2 cellular contexts compared by ENCODE assay signal in the genomic region with DNA sequence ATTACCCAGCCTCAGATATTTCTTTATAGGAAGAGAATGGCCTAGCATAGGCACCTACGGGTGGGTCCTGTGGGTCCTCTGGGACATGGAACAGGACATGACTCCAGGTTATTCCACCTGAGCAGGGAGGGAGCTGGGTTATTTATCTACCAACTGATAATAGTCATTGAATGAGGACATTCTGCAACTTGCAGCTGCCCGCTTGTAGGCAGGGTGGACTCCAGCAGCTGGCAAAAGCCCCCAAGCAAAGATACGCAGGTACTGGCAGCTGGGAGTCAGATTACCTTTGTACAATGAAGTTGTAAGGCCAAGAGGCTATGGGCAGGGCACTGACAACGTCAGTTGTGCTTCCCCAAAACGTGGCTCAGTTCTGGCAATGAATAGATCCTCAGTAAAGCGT.
TF ChIP-seq lines count a peak whose summit lies in the region.

No MANE protein-coding gene starts in this region.

TF ChIP-seq in GM23338, 12 proteins besides CTCF, POLR2A, EP300 and RAD21 (continues in another document):
- TF ChIP-seq EZH2 (IDR thresholded peaks at IDR 0.05; ENCODE audit: low read depth, unreplicated experiment): no peak
- no peak for TF ChIP-seq POLR2AphosphoS5 (IDR thresholded peaks at IDR 0.05; ENCODE audit: low read depth)
- TF ChIP-seq STAT1 (IDR thresholded peaks at IDR 0.05; ENCODE audit: unreplicated experiment): no peak
- no peak for TF ChIP-seq EZH2phosphoT487 (IDR thresholded peaks at IDR 0.05; ENCODE audit: unreplicated experiment)
- TF ChIP-seq, protein P1, sequence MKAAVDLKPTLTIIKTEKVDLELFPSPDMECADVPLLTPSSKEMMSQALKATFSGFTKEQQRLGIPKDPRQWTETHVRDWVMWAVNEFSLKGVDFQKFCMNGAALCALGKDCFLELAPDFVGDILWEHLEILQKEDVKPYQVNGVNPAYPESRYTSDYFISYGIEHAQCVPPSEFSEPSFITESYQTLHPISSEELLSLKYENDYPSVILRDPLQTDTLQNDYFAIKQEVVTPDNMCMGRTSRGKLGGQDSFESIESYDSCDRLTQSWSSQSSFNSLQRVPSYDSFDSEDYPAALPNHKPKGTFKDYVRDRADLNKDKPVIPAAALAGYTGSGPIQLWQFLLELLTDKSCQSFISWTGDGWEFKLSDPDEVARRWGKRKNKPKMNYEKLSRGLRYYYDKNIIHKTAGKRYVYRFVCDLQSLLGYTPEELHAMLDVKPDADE (IDR thresholded peaks at IDR 0.05): no peak
- TF ChIP-seq NANOG (IDR thresholded peaks at IDR 0.05; ENCODE audit: borderline replicate concordance): no peak
- TF ChIP-seq JUNB (IDR thresholded peaks at IDR 0.05; ENCODE audit: unreplicated experiment): no peak
- TF ChIP-seq CREB1 (CRISPR knock-in tag; IDR thresholded peaks at IDR 0.05; ENCODE audit: low read depth): no peak
- TF ChIP-seq ZNF114 (CRISPR knock-in tag; IDR thresholded peaks at IDR 0.05): no peak
- TF ChIP-seq REST (IDR thresholded peaks at IDR 0.05; ENCODE audit: unreplicated experiment): no peak

TF ChIP-seq in H1, 55 proteins besides CTCF, POLR2A, EP300 and RAD21:
- TF ChIP-seq PHF8 (conservative IDR thresholded peaks at IDR 0.05; ENCODE audit: low read depth, low read length) (no peak), SP4 (IDR thresholded peaks at IDR 0.05; ENCODE audit: low read length) (no peak), ASH2L (IDR thresholded peaks at IDR 0.05; ENCODE audit: low read length) (no peak), CTBP2 (IDR thresholded peaks at IDR 0.05; ENCODE audit: borderline replicate concordance, insufficient read depth, insufficient read length, low read length) (no peak), POLR2AphosphoS5 (IDR thresholded peaks at IDR 0.05; ENCODE audit: low read depth, low read length) (no peak), KDM4A (IDR thresholded peaks at IDR 0.05; ENCODE audit: low read depth, low read length, severe bottlenecking) (no peak), KDM1A (IDR thresholded peaks at IDR 0.05; ENCODE audit: borderline replicate concordance, low read length) (no peak), ATF2 (IDR thresholded peaks at IDR 0.05; ENCODE audit: low read length) (no peak), SIX5 (IDR thresholded peaks at IDR 0.05; ENCODE audit: low read depth, low read length) (no peak), FOSL1 (IDR thresholded peaks at IDR 0.05; ENCODE audit: insufficient read depth, low read depth, low read length) (no peak), POU5F1 (IDR thresholded peaks at IDR 0.05; ENCODE audit: low read depth, low read length) (no peak), RBBP5 (IDR thresholded peaks at IDR 0.05; ENCODE audit: borderline replicate concordance, low read depth, low read length) (no peak), GTF2F1 (IDR thresholded peaks at IDR 0.05; ENCODE audit: borderline replicate concordance, low read depth, low read length) (no peak), HDAC2 (IDR thresholded peaks at IDR 0.05; ENCODE audit: borderline replicate concordance in 1 of 2, low read depth in 2 of 2, low read length in 2 of 2) (no peak), CBX8 (IDR thresholded peaks at IDR 0.05; ENCODE audit: borderline replicate concordance, low read depth, low read length) (no peak)
- TF ChIP-seq, protein P2, sequence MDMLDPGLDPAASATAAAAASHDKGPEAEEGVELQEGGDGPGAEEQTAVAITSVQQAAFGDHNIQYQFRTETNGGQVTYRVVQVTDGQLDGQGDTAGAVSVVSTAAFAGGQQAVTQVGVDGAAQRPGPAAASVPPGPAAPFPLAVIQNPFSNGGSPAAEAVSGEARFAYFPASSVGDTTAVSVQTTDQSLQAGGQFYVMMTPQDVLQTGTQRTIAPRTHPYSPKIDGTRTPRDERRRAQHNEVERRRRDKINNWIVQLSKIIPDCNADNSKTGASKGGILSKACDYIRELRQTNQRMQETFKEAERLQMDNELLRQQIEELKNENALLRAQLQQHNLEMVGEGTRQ (IDR thresholded peaks at IDR 0.05; ENCODE audit: low read length): no peak
